21 cellular contexts compared by ENCODE assay signal in genomic region chr12:3328081-3328480, GRCh38.
A peak's percentile ranks its signal among the peaks of the same experiment; 100 is the strongest.
DNase-seq lines count a peak whose midpoint lies in the region; FAIRE-seq and TF ChIP-seq lines count a peak whose summit lies in the region.
"Had no signal": no experiment of that assay in that cellular context is flagged by ENCODE, and none has a peak within 500 bp of the region (broad histone marks: within the 10 kb centered on the region; RNA-seq: fewer than 3 reads in every experiment).

No MANE protein-coding gene starts in this region.

- no peak for FAIRE-seq in kidney (lab: Jason Lieb, UNC)
- FAIRE-seq: A204.1, GM12891, GM19239, HTR-8/SVneo had no signal

- no peak overlapping the region for H3K4me3 ChIP-seq in H7 (ENCODE audit: insufficient read depth, low read depth, low read length)
- H3K4me3 ChIP-seq in kidney (ENCODE audit: low read length in 2 of 2), result no peak overlapping the region
- no peak overlapping the region for H3K4me3 ChIP-seq in colonic mucosa
- H3K4me3 ChIP-seq: GM23248 had no signal

- TF ChIP-seq CTCF in kidney (IDR thresholded peaks at IDR 0.05; ENCODE audit: borderline replicate concordance, extremely low read depth, insufficient read depth) (no peak), colonic mucosa (IDR thresholded peaks at IDR 0.05) (no peak)

- H3K4me1 ChIP-seq in kidney (ENCODE audit: control insufficient read depth in 1 of 2, insufficient read depth in 1 of 2, low read depth in 1 of 2, low read length in 2 of 2), result no peaks in the 10 kb centered on the region
- H3K4me1 ChIP-seq in colonic mucosa, result no peaks in the 10 kb centered on the region
- H3K4me1 ChIP-seq: BE2C, Caco-2 had no signal

- intact Hi-C loops in kidney (cut with DNase I) (no loop called here), colonic mucosa (cut with DNase I) (no loop called here)

- no peak overlapping the region for H3K27ac ChIP-seq in kidney (ENCODE audit: low read depth in 2 of 2, low read length in 2 of 2)
- no peak overlapping the region for H3K27ac ChIP-seq in colonic mucosa
- H3K27ac ChIP-seq: C4-2B, GM23248, HL-60 had no signal

- H3K9me3 ChIP-seq in kidney (ENCODE audit: control insufficient read depth in 1 of 2, low read length in 2 of 2) (no peaks in the 10 kb centered on the region), colonic mucosa (no peaks in the 10 kb centered on the region)
- H3K9me3 ChIP-seq: BE2C, Caco-2 had no signal

- H3K9ac ChIP-seq in kidney (ENCODE audit: low read length in 2 of 2), result no peak overlapping the region
- H3K9ac ChIP-seq in colonic mucosa (ENCODE audit: low read depth in 2 of 2, low read length in 2 of 2), result no peak overlapping the region
- H3K9ac ChIP-seq: GM23248 had no signal

- no peaks in the 10 kb centered on the region for H3K36me3 ChIP-seq in H7 (replicated peaks; ENCODE audit: control insufficient read depth, insufficient read depth, low read length)
- H3K36me3 ChIP-seq in kidney (ENCODE audit: control insufficient read depth in 1 of 2, insufficient read depth in 2 of 2, low read length in 2 of 2), result no peaks in the 10 kb centered on the region
- H3K36me3 ChIP-seq in colonic mucosa, result no peaks in the 10 kb centered on the region
- H3K36me3 ChIP-seq: BE2C had no signal

- H3K27me3 ChIP-seq in H7 (ENCODE audit: control insufficient read depth, insufficient read depth, low read length) (no peaks in the 10 kb centered on the region), colonic mucosa (no peaks in the 10 kb centered on the region)

- DNase-seq in ELF-1 (ENCODE audit: low read depth, low spot score) (peak; percentile 54), H7 (peak; percentile 40), NCI-H345 treated with DMSO at 0.1 percent for 48 hours (lab: John Stamatoyannopoulos, UW; ENCODE audit: unreplicated experiment) (peak; percentile 41), kidney (peak; percentile 39), HuH-7 (ENCODE audit: low spot score) (no peak), colonic mucosa (no peak), HT-29 (ENCODE audit: low spot score) (no peak)
- DNase-seq: ACHN; BE2C; Caco-2; CD4-positive, alpha-beta T cell; DMS153; GM23248; HCEC 1CT; KBM-7 had no signal

Comparison
In these comparisons a context has a peak if more than half of its experiments do, and no peak if none do; other contexts are left out.
1. DNase-seq: peak in ELF-1 (single experiment), H7 (single experiment), NCI-H345 treated with DMSO at 0.1 percent for 48 hours (single experiment) and kidney (single experiment); none in HuH-7 (single experiment), colonic mucosa (single experiment) and HT-29 (single experiment).